Comparison of ENCODE assay signal across 8 cellular contexts in the genomic region with DNA sequence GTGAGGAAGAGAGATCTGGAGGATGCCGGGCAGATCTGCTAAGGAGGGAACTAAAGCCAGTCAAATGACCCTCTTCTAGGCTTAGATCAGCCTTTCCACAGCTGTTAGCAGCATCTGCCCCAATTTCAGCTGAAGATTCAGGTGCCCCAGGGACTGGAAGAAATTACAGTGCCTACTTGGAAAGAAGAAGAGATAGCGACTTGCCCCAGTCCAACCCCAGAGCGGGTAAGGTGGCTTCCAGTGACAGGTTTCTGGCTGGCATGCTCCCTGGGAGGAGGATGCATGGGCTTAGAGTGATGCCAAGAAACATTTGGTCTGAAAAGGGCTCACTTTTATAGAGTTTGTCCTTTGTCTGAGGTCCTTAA. TPM values are rescaled to one million over a fixed set of nuclear protein-coding genes. Genes with fewer than 3 reads are reported as not detected.
DNase-seq lines count a peak whose midpoint lies in the region; ATAC-seq and TF ChIP-seq lines count a peak whose summit lies in the region.

No MANE protein-coding gene starts in this region.

- H2BK12ac ChIP-seq in H9 (ENCODE audit: insufficient read length, low read depth, low read length) = no peak overlapping the region

- TF ChIP-seq CTCF in H9 (conservative IDR thresholded peaks at IDR 0.05) (no peak), fibroblast of lung (conservative IDR thresholded peaks at IDR 0.05 in 1 of 2, IDR thresholded peaks at IDR 0.05 in 1 of 2; ENCODE audit: low read depth in 1 of 2, low read length in 2 of 2) (no peak), gastrocnemius medialis (IDR thresholded peaks at IDR 0.05 in 4 of 5, conservative IDR thresholded peaks at IDR 0.05 in 1 of 5) (no peak)

- ATAC-seq in gastrocnemius medialis = peak in 1 of 2 donors; percentile 6
- no peak for ATAC-seq in GM18868 (IDR thresholded peaks at IDR 0.05; ENCODE audit: unreplicated experiment)
- no peak for ATAC-seq in GM21381 (IDR thresholded peaks at IDR 0.05; ENCODE audit: unreplicated experiment)

- H3K56ac ChIP-seq in H9 (ENCODE audit: insufficient read length, low read depth, low read length) = no peak overlapping the region

- H3K4me1 ChIP-seq in H9 (ENCODE audit: insufficient read depth, low read length) (peaks cover 15% of the 10 kb centered on the region; the same call in 1 of the 2 replicates), SJSA1 (replicated peaks) (peaks cover 9% of the 10 kb centered on the region), fibroblast of lung (ENCODE audit: control insufficient read depth, extremely low read depth, insufficient read depth, low read length) (peaks cover 12% of the 10 kb centered on the region), gastrocnemius medialis (peaks cover 38 to 40% of the 10 kb centered on the region in 2 donors)

- no peak overlapping the region for H3T11ph ChIP-seq in H9 (ENCODE audit: low read length)

- H3K23ac ChIP-seq in H9 (ENCODE audit: insufficient read length, low read depth, low read length) = no peak overlapping the region

- H3K9me3 ChIP-seq in H9 (ENCODE audit: control insufficient read depth, low read depth, low read length) (no peaks in the 10 kb centered on the region), SJSA1 (replicated peaks) (no peaks in the 10 kb centered on the region), fibroblast of lung (ENCODE audit: control insufficient read depth, insufficient read depth, low read depth, low read length) (no peaks in the 10 kb centered on the region), gastrocnemius medialis (no peaks in the 10 kb centered on the region)

- H3K9ac ChIP-seq in H9 (ENCODE audit: extremely low read depth, insufficient read length, low read length) (peak overlapping the region; percentile 72), fibroblast of lung (ENCODE audit: insufficient read depth, low read length) (peak overlapping the region; percentile 77)

- no peak for TF ChIP-seq POLR2A in gastrocnemius medialis (IDR thresholded peaks at IDR 0.05)

- no peaks in the 10 kb centered on the region for H3K27me3 Mint-ChIP-seq in H9 (ENCODE audit: low read depth)

- intact Hi-C loops in gastrocnemius medialis (cut with DNase I; ENCODE audit: low total_unique reads) = no loop called here

- no peak overlapping the region for H3K18ac ChIP-seq in H9 (ENCODE audit: insufficient read length, low read depth, low read length)

- H3K4me3 Mint-ChIP-seq in H9 = peak overlapping the region; percentile 87 to 95

- H4K20me1 ChIP-seq in H9 (ENCODE audit: control insufficient read depth, insufficient read depth, insufficient read length) = no peaks in the 10 kb centered on the region
- no peaks in the 10 kb centered on the region for H4K20me1 ChIP-seq in fibroblast of lung (ENCODE audit: control insufficient read depth, extremely low read depth, insufficient read depth, low read length)

- no peak overlapping the region for H3K4ac ChIP-seq in H9 (ENCODE audit: low read depth, low read length)

- H3K27me3 ChIP-seq in H9 (ENCODE audit: insufficient read depth, low read length) (no peaks in the 10 kb centered on the region), SJSA1 (replicated peaks) (no peaks in the 10 kb centered on the region), fibroblast of lung (ENCODE audit: control insufficient read depth, insufficient read depth, low read length) (no peaks in the 10 kb centered on the region), gastrocnemius medialis (no peaks in the 10 kb centered on the region)

- peaks cover 7% of the 10 kb centered on the region for H3K79me1 ChIP-seq in H9 (ENCODE audit: insufficient read depth, low read depth, low read length, poor library complexity, severe bottlenecking)

- H2AFZ ChIP-seq in H9 (ENCODE audit: low read length) (no peak overlapping the region), fibroblast of lung (ENCODE audit: low read length) (peak overlapping the region; percentile 61)

- no peak overlapping the region for H2BK5ac ChIP-seq in H9 (ENCODE audit: insufficient read length, low read length)

- H3K36me3 Mint-ChIP-seq in H9 (ENCODE audit: insufficient read depth in 1 of 3, low read depth in 3 of 3) = peaks cover 0 to 3% (median 0%) of the 10 kb centered on the region in 3 experiments; a peak in 1 of 7 replicates

- H3K9me3 Mint-ChIP-seq in H9 = no peaks in the 10 kb centered on the region

- H3K27ac ChIP-seq in H9 (ENCODE audit: insufficient read length, low read depth, low read length) (no peak overlapping the region), SJSA1 (peak overlapping the region; percentile 76), fibroblast of lung (ENCODE audit: insufficient read depth, low read length) (peak overlapping the region; percentile 73), gastrocnemius medialis (peak overlapping the region; percentile 86 to 93 (median 92))

- DNase-seq in H9 (no peak), SJSA1 (ENCODE audit: low read depth in 1 of 2, low spot score in 2 of 2) (no peak), fibroblast of lung (ENCODE audit: low read depth in 2 of 2) (no peak), gastrocnemius medialis (no peak), MV-4-11 (lab: John Stamatoyannopoulos, UW) (no peak)
- no peak for DNase-seq in stimulated activated CD4-positive, alpha-beta T cell treated with anti-CD3 and anti-CD28 coated beads, Interleukin-2, amount 100 ng/mL, for 48 hours

- peak overlapping the region; percentile 62 to 88 (median 85) for H3K27ac Mint-ChIP-seq in H9

- no peak overlapping the region for H2BK120ac ChIP-seq in H9 (ENCODE audit: low read depth, low read length, poor library complexity, severe bottlenecking)

- no CpG with 5 or more reads among the region's 3 CpGs for WGBS in H9 (ENCODE audit: extremely low coverage, insufficient read length, low lambda C conversion rate)

- peaks cover 41 to 48% of the 10 kb centered on the region in 2 experiments for H3K4me1 Mint-ChIP-seq in H9

- H2BK20ac ChIP-seq in H9 (ENCODE audit: low read depth, low read length, poor library complexity, severe bottlenecking) = no peak overlapping the region

- no peak overlapping the region for H2AK5ac ChIP-seq in H9 (ENCODE audit: insufficient read length, low read length)

- H3K4me2 ChIP-seq in H9 (ENCODE audit: insufficient read depth, insufficient read length, low read length) (peak overlapping the region; percentile 81), fibroblast of lung (ENCODE audit: extremely low read depth, insufficient read depth, low read length) (peak overlapping the region; percentile 100)

- H4K8ac ChIP-seq in H9 (replicated peaks; ENCODE audit: insufficient read length, low read depth, low read length) = no peak overlapping the region

- H4K91ac ChIP-seq in H9 (ENCODE audit: insufficient read length, low read depth, low read length) = no peak overlapping the region

- no peak overlapping the region for H2BK15ac ChIP-seq in H9 (ENCODE audit: low read depth, low read length)

- H4K5ac ChIP-seq in H9 (ENCODE audit: insufficient read length, low read depth, low read length) = no peak overlapping the region

- H3K14ac ChIP-seq in H9 (ENCODE audit: insufficient read depth, low read length) = no peak overlapping the region

- H3K4me3 ChIP-seq in SJSA1 = peak overlapping the region; percentile 57
- H3K4me3 ChIP-seq in fibroblast of lung (replicated peaks in 1 of 4; ENCODE audit: control extremely low read depth in 1 of 4, insufficient read depth in 1 of 4, low read depth in 3 of 4, low read length in 4 of 4) = peak overlapping the region; percentile 73 to 80 (median 76)
- peak overlapping the region; percentile 80 to 95 (median 87) for H3K4me3 ChIP-seq in gastrocnemius medialis

- in situ Hi-C loops in gastrocnemius medialis (cut with MboI; ENCODE audit: low sequenced_read_pairs in 4 of 4) = no loop called here

- H3K23me2 ChIP-seq in H9 (ENCODE audit: insufficient read length, low read depth, low read length, poor library complexity, severe bottlenecking) = peaks cover 10% of the 10 kb centered on the region

- H3K79me2 ChIP-seq in H9 (ENCODE audit: insufficient read depth, low read length) (peaks cover 15% of the 10 kb centered on the region), fibroblast of lung (ENCODE audit: control insufficient read depth, insufficient read depth, low read length) (peaks cover 23% of the 10 kb centered on the region)

- peaks cover 13% of the 10 kb centered on the region for H3K36me3 ChIP-seq in SJSA1
- H3K36me3 ChIP-seq in fibroblast of lung (ENCODE audit: control insufficient read depth, insufficient read depth, low read length) = peaks cover 2% of the 10 kb centered on the region
- H3K36me3 ChIP-seq in gastrocnemius medialis = no peaks in the 10 kb centered on the region

RNA-seq across cellular contexts. Expression of a gene that starts 0.6 kb away (rescaled TPM):
- total RNA-seq in H9 (2021) (45.1 and 49.2 TPM in 2 replicates), fibroblast of lung (7.4 and 8.9 TPM in 2 replicates), gastrocnemius medialis (10 to 100 TPM; 28.8 to 45.2 (median 37.7) TPM)
- 18.5 and 24.8 TPM in 2 replicates for total RNA-seq in SJSA1 (2014; rRNA removed; shearing (Covaris generic))
- polyA plus RNA-seq in fibroblast of lung = 18.9 and 22.9 TPM in 2 replicates
- 15.6 and 21.0 TPM in 2 replicates for polyA plus RNA-seq in fibroblast of lung (2012)
- 12.6 and 22.3 TPM in 2 replicates for polyA minus RNA-seq in fibroblast of lung (ENCODE audit: low replicate concordance)

RNA-seq across cellular contexts. Expression of a gene that starts 22.6 kb away (rescaled TPM):
- total RNA-seq in H9 (2021) (0.57 and 0.96 TPM in 2 replicates), fibroblast of lung (under 0.01 and 0.17 TPM in 2 replicates), gastrocnemius medialis (under 1 TPM in 1 of 4 donors, not detected in 3; 0.20 TPM)
- 0.16 TPM in 1 of 2 replicates, not detected in the other for total RNA-seq in SJSA1 (2014; rRNA removed; shearing (Covaris generic))
- polyA plus RNA-seq in fibroblast of lung = 0.23 and 0.50 TPM in 2 replicates
- 0.63 and 0.84 TPM in 2 replicates for polyA plus RNA-seq in fibroblast of lung (2012)
- 3.3 TPM in 1 of 2 replicates, not detected in the other for polyA minus RNA-seq in fibroblast of lung (ENCODE audit: low replicate concordance)

RNA-seq across cellular contexts. Expression of a gene that starts 32.2 kb away (rescaled TPM):
- 0.26 and 0.55 TPM in 2 replicates for total RNA-seq in H9 (2021)
- not detected in 2 replicates for total RNA-seq in SJSA1 (2014; rRNA removed; shearing (Covaris generic))
- total RNA-seq in fibroblast of lung = 0.26 and 0.33 TPM in 2 replicates
- 0.17 and 0.18 TPM in 2 replicates for polyA plus RNA-seq in fibroblast of lung
- polyA plus RNA-seq in fibroblast of lung (2012) = 0.38 and 0.61 TPM in 2 replicates
- polyA minus RNA-seq in fibroblast of lung (ENCODE audit: low replicate concordance) = not detected in 2 replicates
- not detected for total RNA-seq in gastrocnemius medialis

RNA-seq across cellular contexts. Expression of a gene that starts 38.7 kb away (rescaled TPM):
- total RNA-seq in H9 (2021) (80.7 and 84.5 TPM in 2 replicates), fibroblast of lung (83.7 and 106 TPM in 2 replicates), gastrocnemius medialis (10 to 100 TPM; 55.6 to 97.9 (median 73.5) TPM)
- 59.2 and 116 TPM in 2 replicates for total RNA-seq in SJSA1 (2014; rRNA removed; shearing (Covaris generic))
- polyA plus RNA-seq in fibroblast of lung = 173 TPM in 2 replicates
- 137 TPM in 2 replicates for polyA plus RNA-seq in fibroblast of lung (2012)
- 298 and 444 TPM in 2 replicates for polyA minus RNA-seq in fibroblast of lung (ENCODE audit: low replicate concordance)

RNA-seq across cellular contexts. Expression of a gene that starts 38.9 kb away (rescaled TPM):
- total RNA-seq in H9 (2021) (75.8 and 76.6 TPM in 2 replicates), fibroblast of lung (27.4 and 32.4 TPM in 2 replicates), gastrocnemius medialis (10 to 100 TPM; 13.4 to 25.1 (median 16.7) TPM)
- total RNA-seq in SJSA1 (2014; rRNA removed; shearing (Covaris generic)) = 24.4 and 28.3 TPM in 2 replicates
- 39.7 and 55.2 TPM in 2 replicates for polyA plus RNA-seq in fibroblast of lung
- 41.4 and 49.3 TPM in 2 replicates for polyA plus RNA-seq in fibroblast of lung (2012)
- 15.0 and 27.4 TPM in 2 replicates for polyA minus RNA-seq in fibroblast of lung (ENCODE audit: low replicate concordance)
